16 cellular contexts compared by ENCODE assay signal in the genomic region with DNA sequence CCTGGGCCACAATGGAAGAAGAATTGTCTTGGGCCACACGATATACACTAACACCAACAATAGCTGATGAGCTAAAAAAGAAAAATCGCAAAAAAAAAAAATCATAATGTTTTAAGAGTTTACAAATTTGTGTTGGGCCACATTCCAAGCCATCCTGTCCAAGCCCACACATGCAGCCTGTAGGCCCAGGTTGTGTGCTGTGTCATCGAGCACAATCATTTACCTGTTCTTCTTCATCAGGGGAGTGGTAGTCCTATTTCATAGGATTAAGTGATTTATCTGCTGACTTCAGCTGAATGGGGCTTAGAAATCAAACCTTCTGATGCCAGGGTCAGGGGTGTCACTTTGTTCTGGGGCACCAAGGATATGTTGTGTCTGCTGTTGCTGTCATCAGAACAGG. TPM values are rescaled to one million over a fixed set of nuclear protein-coding genes. Genes with fewer than 3 reads are reported as not detected.
DNase-seq lines count a peak whose midpoint lies in the region; ATAC-seq and TF ChIP-seq lines count a peak whose summit lies in the region.
"Had no signal": no experiment of that assay in that cellular context is flagged by ENCODE, and none has a peak within 500 bp of the region (broad histone marks: within the 10 kb centered on the region; RNA-seq: fewer than 3 reads in every experiment).

No MANE protein-coding gene starts in this region.

- DNase-seq in IMR-90 = no peak
- DNase-seq in NCI-H69 (lab: John Stamatoyannopoulos, UW) = no peak
- no peak for DNase-seq in Peyer's patch
- DNase-seq in brain microvascular endothelial cell = no peak
- DNase-seq: BE2C; Caco-2; CD8-positive, alpha-beta T cell; DND-41; GDM1; HCEC 1CT had no signal

- no peak overlapping the region for H3K9ac ChIP-seq in IMR-90 (ENCODE audit: low read depth, low read length)

- peak overlapping the region; percentile 64; the same call in 2 of the 3 replicates for H2BK15ac ChIP-seq in IMR-90 (ENCODE audit: low read depth, low read length)

- no peak overlapping the region for H2BK5ac ChIP-seq in IMR-90 (ENCODE audit: low read depth, low read length, poor library complexity, severe bottlenecking)

- H3K56ac ChIP-seq in IMR-90 (ENCODE audit: extremely low read depth, insufficient read depth, low read length) = no peak overlapping the region

- no TSS peak for BruUV-seq in IMR-90 (replicated peaks; lab: Mats Ljungman, UMichigan)

- no peak overlapping the region for H3K23ac ChIP-seq in IMR-90 (ENCODE audit: low read depth, low read length)

- no peaks in the 10 kb centered on the region for H3K27me3 Mint-ChIP-seq in stimulated activated memory B cell treated with anti-CD40 and anti-IgM and Interleukin-4, amounts not matched to agents 10 μg/mL and 1 μg/mL and 100 μg/mL, for 72 hours
- H3K27me3 Mint-ChIP-seq: IgD-negative memory B cell had no signal

- H4K5ac ChIP-seq in IMR-90 (ENCODE audit: low read depth, low read length) = no peak overlapping the region

- H3K27ac ChIP-seq in C4-2B = peak overlapping the region; percentile 72; the same call in 1 of the 2 replicates
- no peak overlapping the region for H3K27ac ChIP-seq in IMR-90 (ENCODE audit: insufficient read depth, low read length)
- H3K27ac ChIP-seq in esophagus (ENCODE audit: low read depth in 2 of 2, low read length in 1 of 2) = peak overlapping the region; percentile 56 to 64
- no peak overlapping the region for H3K27ac ChIP-seq in Peyer's patch
- H3K27ac ChIP-seq in brain microvascular endothelial cell = no peak overlapping the region
- H3K27ac ChIP-seq: HL-60 had no signal

- no peak overlapping the region for H2BK120ac ChIP-seq in IMR-90 (ENCODE audit: low read depth, low read length)

- TF ChIP-seq POLR2A in IMR-90 (IDR thresholded peaks at IDR 0.05; ENCODE audit: low read depth, low read length) (no peak), Peyer's patch (IDR thresholded peaks at IDR 0.05) (no peak)

- no peak overlapping the region for H4K8ac ChIP-seq in IMR-90 (ENCODE audit: low read depth in 2 of 2, low read length in 2 of 2)

- no peak overlapping the region for H3K27ac Mint-ChIP-seq in stimulated activated memory B cell treated with anti-CD40 and anti-IgM and Interleukin-4, amounts not matched to agents 10 μg/mL and 1 μg/mL and 100 μg/mL, for 72 hours
- H3K27ac Mint-ChIP-seq: CD14-positive monocyte; CD8-positive, alpha-beta T cell; IgD-negative memory B cell had no signal

- H3K4me3 ChIP-seq in IMR-90 (ENCODE audit: insufficient read depth, low read depth, low read length) (no peak overlapping the region), esophagus (ENCODE audit: low read depth in 1 of 2, low read length in 2 of 2) (no peak overlapping the region), Peyer's patch (no peak overlapping the region), brain microvascular endothelial cell (ENCODE audit: low read depth, low read length) (no peak overlapping the region)

- no peak for TF ChIP-seq RAD21 in IMR-90 (IDR thresholded peaks at IDR 0.05; ENCODE audit: low read length)

- dilution Hi-C loops in IMR-90 (cut with HindIII; ENCODE audit: low sequenced_read_pairs, unreplicated experiment) = no loop called here

- TF ChIP-seq CTCF in C4-2B (conservative IDR thresholded peaks at IDR 0.05) = no peak
- no peak for TF ChIP-seq CTCF in IMR-90 (conservative IDR thresholded peaks at IDR 0.05; ENCODE audit: low read depth, low read length)
- no peak for TF ChIP-seq CTCF in Peyer's patch (IDR thresholded peaks at IDR 0.05)
- TF ChIP-seq CTCF in brain microvascular endothelial cell (IDR thresholded peaks at IDR 0.05; ENCODE audit: low read depth, low read length, missing control alignments) = no peak

- CTCF ChIA-PET in IMR-90 (lab: Yijun Ruan, JAX) = interaction anchor here (0.7 kb wide), 1 partner anchor 331 kb away, joined by 3 read pairs; no protein-coding TSS in a partner anchor

- no peaks in the 10 kb centered on the region for H3K36me3 Mint-ChIP-seq in stimulated activated memory B cell treated with anti-CD40 and anti-IgM and Interleukin-4, amounts not matched to agents 10 μg/mL and 1 μg/mL and 100 μg/mL, for 72 hours
- H3K36me3 Mint-ChIP-seq: CD14-positive monocyte; CD8-positive, alpha-beta T cell; IgD-negative memory B cell had no signal

- WGBS in IMR-90 (ENCODE audit: extremely low coverage in 2 of 2, insufficient read length in 1 of 2), 2 experiments = no CpG with 5 or more reads among the region's 3 CpGs
- WGBS in esophagus, 2 donors = 79 to 90% methylated on average over 3 of the region's 3 CpGs

- no peak overlapping the region for H2AK9ac ChIP-seq in IMR-90 (replicated peaks; ENCODE audit: low read depth, low read length, poor library complexity)

- no peak overlapping the region for H3K4me3 Mint-ChIP-seq in stimulated activated memory B cell treated with anti-CD40 and anti-IgM and Interleukin-4, amounts not matched to agents 10 μg/mL and 1 μg/mL and 100 μg/mL, for 72 hours
- H3K4me3 Mint-ChIP-seq: CD14-positive monocyte; CD8-positive, alpha-beta T cell; IgD-negative memory B cell had no signal

- no peak overlapping the region; the same call in 1 of the 2 replicates for H4K91ac ChIP-seq in IMR-90 (ENCODE audit: insufficient read depth, low read depth, low read length)

- no peak for ATAC-seq in IMR-90 (ENCODE audit: low read depth)
- peak; percentile 27 for ATAC-seq in stimulated activated memory B cell treated with anti-CD40 and anti-IgM and Interleukin-4, amounts not matched to agents 10 μg/mL and 1 μg/mL and 100 μg/mL, for 72 hours
- ATAC-seq: CD8-positive, alpha-beta T cell had no signal

- H3K9me1 ChIP-seq in IMR-90 (ENCODE audit: insufficient read depth, low read length) = no peaks in the 10 kb centered on the region

- H3K4ac ChIP-seq in IMR-90 (ENCODE audit: low read depth, low read length) = no peak overlapping the region

- H2AFZ ChIP-seq in IMR-90 (replicated peaks; ENCODE audit: low read length, poor library complexity) = no peak overlapping the region

- H3K36me3 ChIP-seq in IMR-90 (ENCODE audit: control insufficient read depth, insufficient read depth, low read length) (no peaks in the 10 kb centered on the region), esophagus (ENCODE audit: control insufficient read depth in 2 of 2, insufficient read depth in 2 of 2, low read length in 1 of 2) (no peaks in the 10 kb centered on the region), Peyer's patch (no peaks in the 10 kb centered on the region), brain microvascular endothelial cell (replicated peaks) (no peaks in the 10 kb centered on the region)
- H3K36me3 ChIP-seq: BE2C had no signal

- no peaks in the 10 kb centered on the region for H3K27me3 ChIP-seq in IMR-90 (ENCODE audit: control insufficient read depth, insufficient read depth, low read length)
- no peaks in the 10 kb centered on the region for H3K27me3 ChIP-seq in esophagus (ENCODE audit: control insufficient read depth in 1 of 2, insufficient read depth in 2 of 2, low read length in 2 of 2)
- H3K27me3 ChIP-seq in Peyer's patch = no peaks in the 10 kb centered on the region
- no peaks in the 10 kb centered on the region for H3K27me3 ChIP-seq in brain microvascular endothelial cell (replicated peaks)
- H3K27me3 ChIP-seq: BE2C had no signal

- no peaks in the 10 kb centered on the region for H3K4me1 Mint-ChIP-seq in stimulated activated memory B cell treated with anti-CD40 and anti-IgM and Interleukin-4, amounts not matched to agents 10 μg/mL and 1 μg/mL and 100 μg/mL, for 72 hours
- H3K4me1 Mint-ChIP-seq: CD14-positive monocyte, IgD-negative memory B cell had no signal

- intact Hi-C loops in IMR-90 (cut with micrococcal nuclease) = no loop called here

- peaks cover 3% of the 10 kb centered on the region for H3K9me3 Mint-ChIP-seq in stimulated activated memory B cell treated with anti-CD40 and anti-IgM and Interleukin-4, amounts not matched to agents 10 μg/mL and 1 μg/mL and 100 μg/mL, for 72 hours
- H3K9me3 Mint-ChIP-seq: CD8-positive, alpha-beta T cell had no signal

- POLR2A ChIA-PET in IMR-90 (lab: Charles Lee; ENCODE audit: unreplicated experiment) = no interaction called here

- H3K4me2 ChIP-seq in IMR-90 (ENCODE audit: low read depth, low read length) = no peak overlapping the region

- no peak overlapping the region for H3K14ac ChIP-seq in IMR-90 (replicated peaks; ENCODE audit: low read depth, low read length)

- in situ Hi-C loops in IMR-90 (cut with MboI; ENCODE audit: low sequenced_read_pairs) = no loop called here
- in situ Hi-C loops in brain microvascular endothelial cell (cut with HindIII; ENCODE audit: low pct_ligation_motif_present, low sequenced_read_pairs) = no loop called here

- no peaks in the 10 kb centered on the region for H3K79me1 ChIP-seq in IMR-90 (ENCODE audit: low read depth in 1 of 2, low read length in 2 of 2)

- H2AK5ac ChIP-seq in IMR-90 (ENCODE audit: low read depth, low read length) = no peak overlapping the region

- no peak overlapping the region for H3K18ac ChIP-seq in IMR-90 (ENCODE audit: low read depth, low read length)

- H2BK20ac ChIP-seq in IMR-90 (ENCODE audit: low read depth, low read length) = peak overlapping the region; percentile 49; the same call in 1 of the 2 replicates

- no peaks in the 10 kb centered on the region for H3K9me3 ChIP-seq in IMR-90 (ENCODE audit: control insufficient read depth, insufficient read depth, low read length)
- no peaks in the 10 kb centered on the region for H3K9me3 ChIP-seq in esophagus (ENCODE audit: control insufficient read depth in 2 of 2, insufficient read depth in 1 of 2, low read depth in 1 of 2, low read length in 1 of 2)
- no peaks in the 10 kb centered on the region for H3K9me3 ChIP-seq in Peyer's patch
- H3K9me3 ChIP-seq: BE2C, Caco-2 had no signal

- no peaks in the 10 kb centered on the region for H3K4me1 ChIP-seq in IMR-90 (ENCODE audit: control insufficient read depth, insufficient read depth, low read length)
- H3K4me1 ChIP-seq in esophagus (ENCODE audit: control insufficient read depth in 2 of 2, insufficient read depth in 2 of 2, low read length in 1 of 2) = no peaks in the 10 kb centered on the region
- no peaks in the 10 kb centered on the region for H3K4me1 ChIP-seq in Peyer's patch
- H3K4me1 ChIP-seq: BE2C had no signal

- no peaks in the 10 kb centered on the region for H4K20me1 ChIP-seq in IMR-90 (ENCODE audit: insufficient read depth, low read length)

TF ChIP-seq in IMR-90, 13 proteins besides CTCF, POLR2A, EP300 and RAD21 (continues in another document):
- no peak for TF ChIP-seq MAFK (IDR thresholded peaks at IDR 0.05; ENCODE audit: low read depth, low read length)
- no peak for TF ChIP-seq FOS (IDR thresholded peaks at IDR 0.05; ENCODE audit: low read depth, low read length)
- TF ChIP-seq CHD1 (IDR thresholded peaks at IDR 0.05; ENCODE audit: low read depth, low read length) = no peak
- no peak for TF ChIP-seq MAZ (IDR thresholded peaks at IDR 0.05; ENCODE audit: borderline replicate concordance, low read depth, low read length)
- no peak for TF ChIP-seq MXI1 (IDR thresholded peaks at IDR 0.05; ENCODE audit: borderline replicate concordance, low read depth, low read length)

RNA-seq across cellular contexts. Expression of gene ELL2, which starts 44.6 kb away (rescaled TPM):
- total RNA-seq in IMR-90 (2012; rRNA removed) = 92.5 and 137 TPM in 2 replicates
- 52.4 and 61.4 TPM in 2 replicates for polyA plus RNA-seq in IMR-90 (2012; rRNA removed)
- 16.4 and 21.9 TPM in 2 replicates for polyA plus RNA-seq in IMR-90 (2012; cell fraction: cytosol; rRNA removed)
- polyA plus RNA-seq in IMR-90 (2012; cell fraction: nucleus; rRNA removed; ENCODE audit: low replicate concordance) = 23.4 and 161 TPM in 2 replicates
- 10 to 100 TPM; 29.1 to 39.6 TPM for polyA plus RNA-seq in esophagus
- total RNA-seq in Peyer's patch = 10 to 100 TPM; 27.9 to 88.3 (median 38.7) TPM

Comparison
In these comparisons a context has a peak if more than half of its experiments do, and no peak if none do; other contexts are left out.
1. H3K27ac ChIP-seq: peak in C4-2B (single experiment) and esophagus (2 of 2); none in IMR-90 (single experiment), Peyer's patch (0 of 4) and brain microvascular endothelial cell (single experiment).